Comparison of ENCODE assay signal across 12 cellular contexts in genomic region chr11:45091563-45092392, GRCh38. TPM values are rescaled to one million over a fixed set of nuclear protein-coding genes. Genes with fewer than 3 reads are reported as not detected.
DNase-seq lines count a peak whose midpoint lies in the region; ATAC-seq and TF ChIP-seq lines count a peak whose summit lies in the region.
"Had no signal": no experiment of that assay in that cellular context is flagged by ENCODE, and none has a peak within 500 bp of the region (broad histone marks: within the 10 kb centered on the region; RNA-seq: fewer than 3 reads in every experiment).

No MANE protein-coding gene starts in this region.

- DNase-seq in H9 (peak; percentile 86), mesendoderm (peak; percentile 95), mesenteric fat pad (ENCODE audit: low spot score) (no peak), amniotic stem cell (lab: John Stamatoyannopoulos, UW) (no peak), NCI-H187 treated with DMSO at 0.1 percent for 48 hours (lab: John Stamatoyannopoulos, UW) (no peak)
- DNase-seq in central memory CD8-positive, alpha-beta T cell (ENCODE audit: low spot score in 2 of 2) = no peak
- DNase-seq: SHP77 treated with DMSO at 0.1 percent for 48 hours; stimulated activated CD4-positive, alpha-beta T cell treated with anti-CD3 and anti-CD28 coated beads, Interleukin-15, amount 100 ng/mL, for 24 hours had no signal

- H3K27ac ChIP-seq in BLaER1 treated with 17β-estradiol and CSF1 and Interleukin-3, amounts not matched to agents 10 nM and 100 nM = peak overlapping the region in 7 of 11 experiments; percentile 17 to 70 (median 53); a peak in 14 of 22 replicates
- peak overlapping the region; percentile 39 for H3K27ac ChIP-seq in H9 (ENCODE audit: insufficient read length, low read depth, low read length)
- H3K27ac ChIP-seq in mesendoderm (ENCODE audit: low read depth, low read length) = peak overlapping the region; percentile 59
- H3K27ac ChIP-seq: HL-60 had no signal

- H3K4me1 Mint-ChIP-seq in H9 = peaks cover 49 to 56% of the 10 kb centered on the region in 2 experiments
- H3K4me1 Mint-ChIP-seq in central memory CD8-positive, alpha-beta T cell = peaks cover 76% of the 10 kb centered on the region

- no CpG with 5 or more reads among the region's 11 CpGs for WGBS in H9 (ENCODE audit: extremely low coverage, insufficient read length, low lambda C conversion rate)
- WGBS in mesendoderm (ENCODE audit: extremely low coverage, insufficient coverage, low lambda C conversion rate) = no CpG with 5 or more reads among the region's 11 CpGs

- H3K4me3 Mint-ChIP-seq in H9 = peak overlapping the region in 1 of 2 experiments; percentile 50; a peak in 1 of 5 replicates
- peak overlapping the region; percentile 13 for H3K4me3 Mint-ChIP-seq in central memory CD8-positive, alpha-beta T cell
- H3K4me3 Mint-ChIP-seq: stimulated activated naive CD8-positive, alpha-beta T cell treated with anti-CD3 and anti-CD28 coated beads, Interleukin-15, Interleukin-2, amounts not matched to agents 100 ng/mL and 50 ng/mL, for 24 hours had no signal

- no peaks in the 10 kb centered on the region for H3K23me2 ChIP-seq in H9 (ENCODE audit: insufficient read length, low read depth, low read length, poor library complexity, severe bottlenecking)

- H4K8ac ChIP-seq in H9 (replicated peaks; ENCODE audit: insufficient read length, low read depth, low read length) (no peak overlapping the region), mesendoderm (ENCODE audit: low read depth, low read length) (no peak overlapping the region)

- no peak overlapping the region for H3K4ac ChIP-seq in H9 (ENCODE audit: low read depth, low read length)
- H3K4ac ChIP-seq in mesendoderm (ENCODE audit: low read depth, low read length) = no peak overlapping the region

- no peaks in the 10 kb centered on the region for H3K9me3 ChIP-seq in BLaER1 treated with 17β-estradiol and CSF1 and Interleukin-3, amounts not matched to agents 10 nM and 100 nM (replicated peaks in 1 of 11)
- H3K9me3 ChIP-seq in H9 (ENCODE audit: control insufficient read depth, low read depth, low read length) = no peaks in the 10 kb centered on the region

- no peaks in the 10 kb centered on the region for H3K36me3 Mint-ChIP-seq in H9 (ENCODE audit: insufficient read depth in 1 of 3, low read depth in 3 of 3)
- peaks cover 4% of the 10 kb centered on the region for H3K36me3 Mint-ChIP-seq in central memory CD8-positive, alpha-beta T cell (ENCODE audit: insufficient read depth)

- TF ChIP-seq CTCF in H9 (conservative IDR thresholded peaks at IDR 0.05) = no peak

- H4K91ac ChIP-seq in H9 (ENCODE audit: insufficient read length, low read depth, low read length) = no peak overlapping the region

- H3K56ac ChIP-seq in H9 (ENCODE audit: insufficient read length, low read depth, low read length) (no peak overlapping the region), mesendoderm (ENCODE audit: low read length) (peak overlapping the region; percentile 34)

- peak overlapping the region; percentile 1 for H3K14ac ChIP-seq in H9 (ENCODE audit: insufficient read depth, low read length)

- H3K27me3 ChIP-seq in BLaER1 treated with 17β-estradiol and CSF1 and Interleukin-3, amounts not matched to agents 10 nM and 100 nM = no peaks in the 10 kb centered on the region
- H3K27me3 ChIP-seq in H9 (ENCODE audit: insufficient read depth, low read length) = no peaks in the 10 kb centered on the region
- no peaks in the 10 kb centered on the region for H3K27me3 ChIP-seq in mesendoderm (ENCODE audit: insufficient read depth, low read length, poor library complexity)

- H2BK5ac ChIP-seq in H9 (ENCODE audit: insufficient read length, low read length) = no peak overlapping the region
- H2BK5ac ChIP-seq in mesendoderm (ENCODE audit: low read length) = no peak overlapping the region

- H3K79me2 ChIP-seq in H9 (ENCODE audit: insufficient read depth, low read length) (no peaks in the 10 kb centered on the region), mesendoderm (ENCODE audit: control insufficient read depth, insufficient read depth, low read length) (no peaks in the 10 kb centered on the region)

- H3K4me2 ChIP-seq in BLaER1 treated with 17β-estradiol and CSF1 and Interleukin-3, amounts not matched to agents 10 nM and 100 nM = peak overlapping the region; percentile 80 to 95 (median 90)
- H3K4me2 ChIP-seq in H9 (ENCODE audit: insufficient read depth, insufficient read length, low read length) = peak overlapping the region; percentile 24
- H3K4me2 ChIP-seq in mesendoderm (ENCODE audit: low read length) = no peak overlapping the region

- H2BK120ac ChIP-seq in H9 (ENCODE audit: low read depth, low read length, poor library complexity, severe bottlenecking) (no peak overlapping the region), mesendoderm (ENCODE audit: low read depth, low read length) (no peak overlapping the region)

- H3K23ac ChIP-seq in H9 (ENCODE audit: insufficient read length, low read depth, low read length) (no peak overlapping the region), mesendoderm (ENCODE audit: low read length) (no peak overlapping the region)

- H3K27me3 Mint-ChIP-seq in H9 (ENCODE audit: low read depth) = peaks cover 7% of the 10 kb centered on the region
- H3K27me3 Mint-ChIP-seq in central memory CD8-positive, alpha-beta T cell = no peaks in the 10 kb centered on the region

- no peak overlapping the region for H2BK15ac ChIP-seq in H9 (ENCODE audit: low read depth, low read length)
- H2BK15ac ChIP-seq in mesendoderm (replicated peaks; ENCODE audit: low read depth) = no peak overlapping the region

- no peaks in the 10 kb centered on the region for H3K36me3 ChIP-seq in BLaER1 treated with 17β-estradiol and CSF1 and Interleukin-3, amounts not matched to agents 10 nM and 100 nM
- no peaks in the 10 kb centered on the region for H3K36me3 ChIP-seq in mesendoderm (ENCODE audit: control insufficient read depth, insufficient read depth, low read length)

- H2AFZ ChIP-seq in H9 (ENCODE audit: low read length) = no peak overlapping the region

- H3K9ac ChIP-seq in BLaER1 treated with 17β-estradiol and CSF1 and Interleukin-3, amounts not matched to agents 10 nM and 100 nM = peak overlapping the region in 9 of 11 experiments; percentile 9 to 49 (median 37); a peak in 9 of 22 replicates
- no peak overlapping the region for H3K9ac ChIP-seq in H9 (ENCODE audit: extremely low read depth, insufficient read length, low read length)
- no peak overlapping the region for H3K9ac ChIP-seq in mesendoderm (ENCODE audit: low read length)

- peaks cover 0 to 8% (median 0%) of the 10 kb centered on the region in 11 experiments; a peak in 3 of 22 replicates for H4K20me1 ChIP-seq in BLaER1 treated with 17β-estradiol and CSF1 and Interleukin-3, amounts not matched to agents 10 nM and 100 nM
- H4K20me1 ChIP-seq in H9 (ENCODE audit: control insufficient read depth, insufficient read depth, insufficient read length) = no peaks in the 10 kb centered on the region

- no peak overlapping the region for H2BK20ac ChIP-seq in H9 (ENCODE audit: low read depth, low read length, poor library complexity, severe bottlenecking)

- H3T11ph ChIP-seq in H9 (ENCODE audit: low read length) = no peak overlapping the region

- no peaks in the 10 kb centered on the region for H3K9me3 Mint-ChIP-seq in H9
- H3K9me3 Mint-ChIP-seq in central memory CD8-positive, alpha-beta T cell = no peaks in the 10 kb centered on the region
- H3K9me3 Mint-ChIP-seq: stimulated activated naive CD8-positive, alpha-beta T cell treated with anti-CD3 and anti-CD28 coated beads, Interleukin-15, Interleukin-2, amounts not matched to agents 100 ng/mL and 50 ng/mL, for 24 hours had no signal

- H3K27ac Mint-ChIP-seq in H9 = peak overlapping the region; percentile 77 to 94 (median 88); a peak in 6 of 7 replicates
- no peak overlapping the region for H3K27ac Mint-ChIP-seq in central memory CD8-positive, alpha-beta T cell (ENCODE audit: low read depth)
- H3K27ac Mint-ChIP-seq: stimulated activated naive CD8-positive, alpha-beta T cell treated with anti-CD3 and anti-CD28 coated beads, Interleukin-15, Interleukin-2, amounts not matched to agents 100 ng/mL and 50 ng/mL, for 24 hours had no signal

- H3K79me1 ChIP-seq in H9 (ENCODE audit: insufficient read depth, low read depth, low read length, poor library complexity, severe bottlenecking) (no peaks in the 10 kb centered on the region), mesendoderm (ENCODE audit: low read length) (no peaks in the 10 kb centered on the region)

- peaks cover 66 to 93% (median 89%) of the 10 kb centered on the region in 10 experiments for H3K4me1 ChIP-seq in BLaER1 treated with 17β-estradiol and CSF1 and Interleukin-3, amounts not matched to agents 10 nM and 100 nM
- peaks cover 5% of the 10 kb centered on the region; the same call in 1 of the 2 replicates for H3K4me1 ChIP-seq in H9 (ENCODE audit: insufficient read depth, low read length)
- peaks cover 3% of the 10 kb centered on the region for H3K4me1 ChIP-seq in mesendoderm (ENCODE audit: control insufficient read depth, low read depth, low read length)

- H3K4me3 ChIP-seq in BLaER1 treated with 17β-estradiol and CSF1 and Interleukin-3, amounts not matched to agents 10 nM and 100 nM = no peak overlapping the region; a peak in 1 of 20 replicates
- H3K4me3 ChIP-seq in mesendoderm (ENCODE audit: low read length) = no peak overlapping the region

- no peak overlapping the region for H2BK12ac ChIP-seq in H9 (ENCODE audit: insufficient read length, low read depth, low read length)

- H4K5ac ChIP-seq in H9 (ENCODE audit: insufficient read length, low read depth, low read length) (no peak overlapping the region), mesendoderm (ENCODE audit: low read length) (no peak overlapping the region)

- H3K18ac ChIP-seq in H9 (ENCODE audit: insufficient read length, low read depth, low read length) (no peak overlapping the region), mesendoderm (ENCODE audit: low read length) (no peak overlapping the region)

- no peak for ATAC-seq in central memory CD8-positive, alpha-beta T cell (replicated peaks; ENCODE audit: extremely low read depth, poor library complexity, severe bottlenecking)
- ATAC-seq in HG02938 (IDR thresholded peaks at IDR 0.05; ENCODE audit: unreplicated experiment) = no peak

- H2AK5ac ChIP-seq in H9 (ENCODE audit: insufficient read length, low read length) = no peak overlapping the region
- H2AK5ac ChIP-seq in mesendoderm (ENCODE audit: low read length) = no peak overlapping the region

RNA-seq across cellular contexts. Expression of gene PRDM11, which starts 54.7 kb away (rescaled TPM):
- total RNA-seq in H9 (2021) (11.5 and 12.0 TPM in 2 replicates), mesenteric fat pad (11.2 TPM)
- polyA plus RNA-seq in mesendoderm (2013, experiment 1 of 2) = 5.4 TPM
- 5.4 TPM for polyA plus RNA-seq in mesendoderm (2013, experiment 2 of 2)

Comparison
In these comparisons a context has a peak if more than half of its experiments do, and no peak if none do; other contexts are left out.
1. H3K9ac ChIP-seq: peak in BLaER1 treated with 17β-estradiol and CSF1 and Interleukin-3, amounts not matched to agents 10 nM and 100 nM (9 of 11); none in H9 (single experiment) and mesendoderm (single experiment).
2. DNase-seq: peak in H9 (single experiment) and mesendoderm (single experiment); none in central memory CD8-positive, alpha-beta T cell (0 of 2), mesenteric fat pad (single experiment), amniotic stem cell (single experiment) and NCI-H187 treated with DMSO at 0.1 percent for 48 hours (single experiment).
3. Peak in every context shown above with its lines, with median percentiles within 50 percentile points of each other: H3K27ac ChIP-seq.